Comparison of ENCODE assay signal across 20 cellular contexts in the genomic region with DNA sequence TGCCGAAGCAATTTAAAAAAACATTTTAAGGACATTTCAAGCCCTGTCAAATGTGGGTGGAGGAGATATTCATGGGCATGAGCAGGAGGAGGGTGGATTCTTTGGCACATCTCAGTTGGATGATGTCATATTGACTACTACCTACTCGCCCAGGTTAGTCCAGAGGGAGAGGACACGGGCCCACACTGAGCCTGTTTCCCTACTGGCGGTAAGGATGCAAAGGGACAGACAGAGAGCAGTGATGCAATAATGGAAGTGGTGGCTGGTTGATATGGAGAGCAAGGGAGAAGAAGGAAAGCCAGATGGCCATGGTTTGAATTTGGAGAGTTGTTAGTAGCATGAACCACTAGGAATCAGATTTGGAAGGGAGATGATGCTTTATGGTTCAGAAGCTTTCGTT. TPM values are rescaled to one million over a fixed set of nuclear protein-coding genes. Genes with fewer than 3 reads are reported as not detected.
DNase-seq lines count a peak whose midpoint lies in the region; ATAC-seq, FAIRE-seq and TF ChIP-seq lines count a peak whose summit lies in the region.
"Had no signal": no experiment of that assay in that cellular context is flagged by ENCODE, and none has a peak within 500 bp of the region (broad histone marks: within the 10 kb centered on the region; RNA-seq: fewer than 3 reads in every experiment).

No MANE protein-coding gene starts in this region.

- H3K9ac ChIP-seq in HepG2 (ENCODE audit: insufficient read depth, low read depth, low read length) (no peak overlapping the region), K562 (ENCODE audit: insufficient read depth in 1 of 2, low read depth in 2 of 2, low read length in 2 of 2) (no peak overlapping the region)
- H3K9ac ChIP-seq: GM23248 had no signal

- TF ChIP-seq POLR2A in HepG2 (IDR thresholded peaks at IDR 0.05; ENCODE audit: insufficient read depth in 1 of 2, low read depth in 2 of 2, low read length in 2 of 2) (no peak), right lobe of liver (IDR thresholded peaks at IDR 0.05) (no peak), K562 (conservative IDR thresholded peaks at IDR 0.05) (no peak)

- peaks cover 4 to 38% of the 10 kb centered on the region in 2 experiments; a peak in 4 of 5 replicates for H3K27me3 ChIP-seq in HepG2 (ENCODE audit: control insufficient read depth in 1 of 2, insufficient read depth in 2 of 2, low read length in 2 of 2)
- no peaks in the 10 kb centered on the region for H3K27me3 ChIP-seq in right lobe of liver
- H3K27me3 ChIP-seq in K562 (ENCODE audit: control insufficient read depth in 2 of 2, insufficient read depth in 2 of 2, low read length in 2 of 2), result peaks cover 16 to 48% of the 10 kb centered on the region in 2 experiments; a peak in 4 of 5 replicates
- peaks cover 4 to 38% (median 23%) of the 10 kb centered on the region in 7 donors for H3K27me3 ChIP-seq in heart right ventricle

- H3K9me3 ChIP-seq in HepG2 (ENCODE audit: low read length) (no peaks in the 10 kb centered on the region), right lobe of liver (no peaks in the 10 kb centered on the region), K562 (replicated peaks; ENCODE audit: control insufficient read depth, insufficient read depth, low read depth, low read length) (no peaks in the 10 kb centered on the region), heart right ventricle (no peaks in the 10 kb centered on the region)

- H3K4me1 ChIP-seq in HepG2 (ENCODE audit: insufficient read depth, low read length) (peaks cover 3% of the 10 kb centered on the region), right lobe of liver (peaks cover 0 to 10% (median 0%) of the 10 kb centered on the region in 4 donors), K562 (replicated peaks in 1 of 2; ENCODE audit: control insufficient read depth in 2 of 2, insufficient read depth in 2 of 2, low read length in 2 of 2) (peaks cover 0 to 10% of the 10 kb centered on the region in 2 experiments; a peak in 2 of 5 replicates), heart right ventricle (peaks cover 4 to 15% (median 8%) of the 10 kb centered on the region in 9 donors)

- H3K9me1 ChIP-seq in K562 (ENCODE audit: control insufficient read depth, insufficient read depth, low read length), result no peaks in the 10 kb centered on the region

- TF ChIP-seq RAD21 in HepG2 (CRISPR knock-in tag; IDR thresholded peaks at IDR 0.05) (no peak), K562 (CRISPR knock-in tag; conservative IDR thresholded peaks at IDR 0.05 in 1 of 2, IDR thresholded peaks at IDR 0.05 in 1 of 2) (no peak)

- H3K4me2 ChIP-seq in HepG2 (ENCODE audit: low read depth, low read length) (no peak overlapping the region), K562 (ENCODE audit: insufficient read depth, low read length) (no peak overlapping the region)

- DNase-seq in HepG2 (ENCODE audit: low spot score) (no peak), right lobe of liver (no peak), K562 (ENCODE audit: extremely low read depth in 1 of 4, low spot score in 3 of 4) (no peak), urothelium cell line (ENCODE audit: low spot score) (no peak), NCI-H1694 treated with DMSO at 0.1 percent for 48 hours (lab: John Stamatoyannopoulos, UW) (no peak), heart right ventricle (no peak)
- DNase-seq: C1 segment of cervical spinal cord; Calu3; CD4-positive, alpha-beta memory T cell; COR-L47; DMS79; EL; GDM1; GM23248; H9; HFFc6 had no signal

- TF ChIP-seq EP300 in HepG2 (IDR thresholded peaks at IDR 0.05; ENCODE audit: low read depth in 2 of 2, low read length in 2 of 2) (no peak), HepG2 (CRISPR knock-in tag; IDR thresholded peaks at IDR 0.05; ENCODE audit: borderline replicate concordance) (no peak), K562 (IDR thresholded peaks at IDR 0.05; ENCODE audit: low read length) (no peak)

- no peak for TF ChIP-seq CTCF in HepG2 (CRISPR knock-in tag; IDR thresholded peaks at IDR 0.05)
- no peak for TF ChIP-seq CTCF in right lobe of liver (IDR thresholded peaks at IDR 0.05)
- TF ChIP-seq CTCF in K562 (IDR thresholded peaks at IDR 0.05 in 2 of 3, conservative IDR thresholded peaks at IDR 0.05 in 1 of 3; ENCODE audit: insufficient read depth in 2 of 3, low read depth in 1 of 3, low read length in 3 of 3), result no peak
- TF ChIP-seq CTCF in heart right ventricle (IDR thresholded peaks at IDR 0.05), result no peak

- H3K27ac ChIP-seq in HepG2 (ENCODE audit: extremely low read length, insufficient read depth, low read length) (no peak overlapping the region), right lobe of liver (no peak overlapping the region), K562 (ENCODE audit: extremely low read depth, low read depth, low read length) (no peak overlapping the region), heart right ventricle (no peak overlapping the region)
- H3K27ac ChIP-seq: GM23248 had no signal

- POLR2A ChIA-PET in HepG2 (lab: Yijun Ruan, JAX) (no interaction called here), K562 (lab: Yijun Ruan, JAX) (no interaction called here)

- WGBS in HepG2 (ENCODE audit: low lambda C conversion rate), result 45% methylated on average over 5 of the region's 5 CpGs
- WGBS in right lobe of liver (ENCODE audit: insufficient coverage, low coverage, low lambda C conversion rate, missing lambda C conversion rate), result 89% methylated on average over 5 of the region's 5 CpGs
- WGBS in K562 (ENCODE audit: insufficient coverage, low coverage, missing lambda C conversion rate), result 0% methylated on average over 5 of the region's 5 CpGs
- WGBS in heart right ventricle, 2 donors, result 95 to 98% methylated on average over 5 of the region's 5 CpGs

- intact Hi-C loops in HepG2 (cut with micrococcal nuclease; ENCODE audit: unreplicated experiment) (no loop called here), right lobe of liver (cut with DNase I) (no loop called here), K562 (cut with micrococcal nuclease) (no loop called here), heart right ventricle (cut with DNase I) (no loop called here)

- H4K20me1 ChIP-seq in HepG2 (ENCODE audit: insufficient read depth, low read length) (no peaks in the 10 kb centered on the region), K562 (replicated peaks; ENCODE audit: control insufficient read depth, insufficient read depth, low read length) (0 out of 2 replicates have a peak, but pooled peaks cover 2% of the 10 kb centered on the region)

- H3K4me3 ChIP-seq in HepG2 (replicated peaks in 1 of 3; ENCODE audit: insufficient read depth in 1 of 3, low read depth in 2 of 3, low read length in 3 of 3), result no peak overlapping the region
- no peak overlapping the region for H3K4me3 ChIP-seq in right lobe of liver
- H3K4me3 ChIP-seq in K562, result no peak overlapping the region
- no peak overlapping the region for H3K4me3 ChIP-seq in heart right ventricle
- H3K4me3 ChIP-seq: GM12878, GM23248 had no signal

- H3K36me3 ChIP-seq in HepG2 (replicated peaks in 1 of 2; ENCODE audit: control insufficient read depth in 1 of 2, insufficient read depth in 2 of 2, low read length in 2 of 2), result no peaks in the 10 kb centered on the region
- H3K36me3 ChIP-seq in right lobe of liver, result no peaks in the 10 kb centered on the region
- no peaks in the 10 kb centered on the region for H3K36me3 ChIP-seq in K562 (ENCODE audit: control insufficient read depth, insufficient read depth, low read length)
- H3K36me3 ChIP-seq in heart right ventricle, result no peaks in the 10 kb centered on the region

- CTCF ChIA-PET in HepG2 (lab: Yijun Ruan, JAX; ENCODE audit: low intra/inter-chr PET ratio, low total read pairs) (no interaction called here), K562 (lab: Yijun Ruan, JAX; ENCODE audit: low intra/inter-chr PET ratio) (no interaction called here)

- no peaks in the 10 kb centered on the region for H3K79me2 ChIP-seq in HepG2 (ENCODE audit: insufficient read depth, low read length)
- H3K79me2 ChIP-seq in K562 (ENCODE audit: control insufficient read depth, insufficient read depth, low read length), result no peaks in the 10 kb centered on the region

- in situ Hi-C loops in HepG2 (cut with HindIII; ENCODE audit: extremely low pct_ligation_motif_present, low pct_unique_long_range_greater_than_20kb), result no loop called here
- in situ Hi-C loops in K562 (cut with MboI), result no loop called here

- BruUV-seq in HepG2 (replicated peaks; lab: Mats Ljungman, UMichigan) (no TSS peak), K562 (replicated peaks; lab: Mats Ljungman, UMichigan) (no TSS peak)

- ATAC-seq in HepG2 (no peak), right lobe of liver (no peak), K562 (no peak), heart right ventricle (no peak)
- ATAC-seq: GM12878, HCT116 had no signal

- H2AFZ ChIP-seq in HepG2 (ENCODE audit: low read length), result no peak overlapping the region
- no peak overlapping the region for H2AFZ ChIP-seq in K562 (ENCODE audit: low read depth, low read length)
- H2AFZ ChIP-seq: GM23248 had no signal

- FAIRE-seq in HepG2 (lab: Jason Lieb, UNC) (no peak), K562 (lab: Jason Lieb, UNC) (no peak), urothelium cell line (lab: Jason Lieb, UNC) (peak; percentile 58)
- FAIRE-seq: GM12878, GM19239 had no signal

RNA-seq across cellular contexts. Expression of a gene that starts 34.1 kb away (rescaled TPM):
- total RNA-seq in HepG2 (2016; rRNA removed; fragmentation: Illumina TruSeq; extraction: Trizol) (not detected in 2 replicates), right lobe of liver (1 to 10 TPM; 1.2 to 5.4 (median 2.4) TPM), K562 (2014; rRNA removed) (not detected in 2 replicates), K562 (2014; rRNA removed; fragmentation: Illumina TruSeq; extraction: Trizol) (not detected in 2 replicates), K562 (2015; rRNA removed; fragmentation: Illumina TruSeq; extraction: Trizol) (not detected in 2 replicates), K562 (2021) (not detected in 2 replicates), heart right ventricle (1 to 10 TPM in 7 of 10 donors, under 1 TPM in 3; 0.27 to 5.6 (median 2.0) TPM)
- total RNA-seq in HepG2 (2016; cell fraction: cytosol; rRNA removed; fragmentation: Illumina TruSeq; extraction: Trizol; ENCODE audit: low read depth), result not detected in 2 replicates
- total RNA-seq in HepG2 (2016; cell fraction: insoluble cytoplasmic fraction; rRNA removed; fragmentation: Illumina TruSeq; extraction: Trizol), result not detected in 2 replicates
- total RNA-seq in HepG2 (2016; cell fraction: membrane; rRNA removed; fragmentation: Illumina TruSeq; extraction: Trizol), result 0.19 TPM in 1 of 2 replicates, not detected in the other
- total RNA-seq in HepG2 (2016; cell fraction: nucleus; rRNA removed; fragmentation: Illumina TruSeq; extraction: Trizol), result not detected in 2 replicates
- polyA plus RNA-seq in HepG2 (2011; rRNA removed) (0.07 and 0.16 TPM in 2 replicates), K562 (2011; rRNA removed) (not detected in 2 replicates), K562 (2014; fragmentation: Illumina TruSeq; extraction: Trizol) (not detected in 2 replicates), K562 (2014; fragmentation: Nextera tagmentation; extraction: Ambion mirVana) (under 1 TPM; 0.15 to 0.28 TPM), K562 (2014; rRNA removed) (not detected in 2 replicates), heart right ventricle (1 to 10 TPM; 1.1 to 1.2 TPM)
- 0.06 and 0.07 TPM in 2 replicates for polyA plus RNA-seq in HepG2 (2011; cell fraction: cytosol; rRNA removed)
- 0.17 TPM in 1 of 2 replicates, not detected in the other for polyA plus RNA-seq in HepG2 (2011; cell fraction: nucleus; rRNA removed)
- 0.39 and 0.45 TPM in 2 replicates for polyA plus RNA-seq in HepG2 (2012)
- not detected in 2 replicates for polyA plus RNA-seq in HepG2 (2016; cell fraction: cytosol; fragmentation: Illumina TruSeq; extraction: Trizol; ENCODE audit: low read depth)
- not detected in 2 replicates for polyA plus RNA-seq in HepG2 (2016; cell fraction: insoluble cytoplasmic fraction; fragmentation: Illumina TruSeq; extraction: Trizol; ENCODE audit: low read depth)
- not detected in 2 replicates for polyA plus RNA-seq in HepG2 (2016; cell fraction: membrane; fragmentation: Illumina TruSeq; extraction: Trizol; ENCODE audit: low read depth)
- polyA plus RNA-seq in HepG2 (2016; cell fraction: nucleus; fragmentation: Illumina TruSeq; extraction: Trizol; ENCODE audit: insufficient read depth, low read depth), result not detected in 2 replicates
- 36.7 TPM in 1 of 2 replicates, not detected in the other for polyA minus RNA-seq in HepG2 (2011; rRNA and poly(A)+ RNA removed; ENCODE audit: low replicate concordance)
- 0.30 TPM in 1 of 2 replicates, not detected in the other for polyA minus RNA-seq in HepG2 (2011; cell fraction: cytosol; rRNA and poly(A)+ RNA removed)
- 0.99 and 1.0 TPM in 2 replicates for polyA minus RNA-seq in HepG2 (2011; cell fraction: nucleus; rRNA and poly(A)+ RNA removed)
- total RNA-seq in K562 (2011; cell fraction: chromatin; rRNA removed; ENCODE audit: low replicate concordance), result 0.09 TPM in 1 of 2 replicates, not detected in the other
- not detected in 2 replicates for total RNA-seq in K562 (2011; cell fraction: nucleolus; rRNA removed)
- not detected in 2 replicates for total RNA-seq in K562 (2011; cell fraction: nucleoplasm; rRNA removed)
- polyA plus RNA-seq in K562 (2011; cell fraction: cytosol; rRNA removed), result not detected in 2 replicates
- not detected in 2 replicates for polyA plus RNA-seq in K562 (2011; cell fraction: nucleus; rRNA removed)
- polyA plus RNA-seq in K562 (2012), result 0.26 and 0.43 TPM in 2 replicates
- polyA minus RNA-seq in K562 (2011; rRNA and poly(A)+ RNA removed), result not detected in 2 replicates
- polyA minus RNA-seq in K562 (2011; cell fraction: cytosol; rRNA and poly(A)+ RNA removed), result 0.55 and 1.0 TPM in 2 replicates
- 0.13 TPM in 1 of 2 replicates, not detected in the other for polyA minus RNA-seq in K562 (2011; cell fraction: nucleus; rRNA and poly(A)+ RNA removed)
- total RNA-seq: A172; CD4-positive, alpha-beta memory T cell; GM23248 had no signal
